7 cellular contexts compared by ENCODE assay signal in the genomic region with DNA sequence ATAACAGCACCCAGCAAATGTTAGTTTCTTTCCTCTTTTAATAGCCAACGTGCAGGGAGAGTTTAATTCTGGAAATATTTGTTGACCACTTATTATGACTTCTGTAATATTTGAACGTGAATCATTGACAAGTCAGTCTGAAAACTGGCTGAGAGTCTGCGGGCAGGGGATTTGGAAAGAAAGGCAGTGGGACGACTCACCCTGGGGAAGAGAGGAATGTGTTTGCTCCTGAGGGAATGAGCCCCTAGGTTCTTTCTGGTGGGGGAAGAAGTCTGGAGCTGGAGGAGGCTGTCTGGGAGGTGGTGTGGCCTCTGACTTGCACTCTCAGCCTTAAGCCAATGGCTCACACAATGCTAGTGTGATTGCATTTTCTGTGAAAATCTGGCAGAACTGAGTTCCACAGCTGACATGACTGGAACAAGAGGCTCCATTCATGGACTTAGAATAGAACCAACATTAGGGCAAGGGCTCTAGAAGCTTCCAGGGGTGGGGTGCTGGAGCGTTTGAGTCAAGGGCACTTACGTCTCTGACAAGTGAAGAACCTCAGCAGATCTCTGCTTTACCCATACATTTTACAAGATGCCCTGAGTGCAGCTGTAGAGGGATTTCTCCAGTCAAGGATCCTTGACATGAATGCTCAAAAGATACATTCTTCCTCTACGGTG.
A peak's percentile ranks its signal among the peaks of the same experiment; 100 is the strongest.
DNase-seq lines count a peak whose midpoint lies in the region; ATAC-seq, FAIRE-seq and TF ChIP-seq lines count a peak whose summit lies in the region.
"Not testable (repeated sequence)": the region's sequence is repeated elsewhere in the genome, so short reads cannot be mapped to it uniquely, and the experiment has no call there.

No MANE protein-coding gene starts in this region.

- H4K20me1 ChIP-seq in K562 (replicated peaks; ENCODE audit: control insufficient read depth, insufficient read depth, low read length); fibroblast of lung (ENCODE audit: control insufficient read depth, extremely low read depth, insufficient read depth, low read length): not testable (repeated sequence)

- not testable (repeated sequence) for H3K4me2 ChIP-seq in K562 (ENCODE audit: insufficient read depth, low read length); trophoblast cell (ENCODE audit: low read length)
- peak overlapping the region; percentile 35 for H3K4me2 ChIP-seq in fibroblast of lung (ENCODE audit: extremely low read depth, insufficient read depth, low read length)

- H3K36me3 ChIP-seq in K562 (ENCODE audit: control insufficient read depth, insufficient read depth, low read length); fibroblast of lung (ENCODE audit: control insufficient read depth, insufficient read depth, low read length); trophoblast cell (ENCODE audit: control insufficient read depth in 1 of 2, insufficient read depth in 2 of 2, low read length in 2 of 2): not testable (repeated sequence)

- not testable (repeated sequence) for H3K27me3 ChIP-seq in K562 (ENCODE audit: control insufficient read depth in 2 of 2, insufficient read depth in 2 of 2, low read length in 2 of 2); fibroblast of lung (ENCODE audit: control insufficient read depth, insufficient read depth, low read length); trophoblast cell (ENCODE audit: insufficient read depth, low read length)

- not testable (repeated sequence) for ATAC-seq in K562

- H3K18ac ChIP-seq in trophoblast cell (ENCODE audit: low read length): not testable (repeated sequence)

- not testable (repeated sequence) for TF ChIP-seq CTCF in K562 (IDR thresholded peaks at IDR 0.05 in 2 of 3, conservative IDR thresholded peaks at IDR 0.05 in 1 of 3; ENCODE audit: insufficient read depth in 2 of 3, low read depth in 1 of 3, low read length in 3 of 3); fibroblast of lung (conservative IDR thresholded peaks at IDR 0.05 in 1 of 2, IDR thresholded peaks at IDR 0.05 in 1 of 2; ENCODE audit: low read depth in 1 of 2, low read length in 2 of 2)

- not testable (repeated sequence) for H3K4ac ChIP-seq in trophoblast cell (ENCODE audit: low read depth, low read length)

- TF ChIP-seq RAD21 in K562 (CRISPR knock-in tag; conservative IDR thresholded peaks at IDR 0.05 in 1 of 2, IDR thresholded peaks at IDR 0.05 in 1 of 2): not testable (repeated sequence)

- H3K4me1 ChIP-seq in K562 (replicated peaks in 1 of 2; ENCODE audit: control insufficient read depth in 2 of 2, insufficient read depth in 2 of 2, low read length in 2 of 2); fibroblast of lung (ENCODE audit: control insufficient read depth, extremely low read depth, insufficient read depth, low read length); trophoblast cell (ENCODE audit: control insufficient read depth in 1 of 2, insufficient read depth in 2 of 2, low read length in 2 of 2): not testable (repeated sequence)

- not testable (repeated sequence) for H2BK120ac ChIP-seq in trophoblast cell (ENCODE audit: insufficient read depth, low read length, poor library complexity)

- intact Hi-C loops in K562 (cut with micrococcal nuclease): not testable (repeated sequence)

- CTCF ChIA-PET in K562 (lab: Yijun Ruan, JAX; ENCODE audit: low intra/inter-chr PET ratio): not testable (repeated sequence)

- not testable (repeated sequence) for H4K91ac ChIP-seq in trophoblast cell (ENCODE audit: low read depth, low read length)

- not testable (repeated sequence) for TF ChIP-seq POLR2A in K562 (conservative IDR thresholded peaks at IDR 0.05)

- not testable (repeated sequence) for H3K9me1 ChIP-seq in K562 (ENCODE audit: control insufficient read depth, insufficient read depth, low read length)

- H4K8ac ChIP-seq in trophoblast cell (ENCODE audit: low read depth, low read length): not testable (repeated sequence)

- H3K23ac ChIP-seq in trophoblast cell (ENCODE audit: low read length): not testable (repeated sequence)

- H3K14ac ChIP-seq in trophoblast cell (ENCODE audit: low read length): not testable (repeated sequence)

- H3K79me2 ChIP-seq in K562 (ENCODE audit: control insufficient read depth, insufficient read depth, low read length); fibroblast of lung (ENCODE audit: control insufficient read depth, insufficient read depth, low read length); trophoblast cell (ENCODE audit: control insufficient read depth, insufficient read depth, low read length, poor library complexity): not testable (repeated sequence)

- H4K12ac ChIP-seq in trophoblast cell (ENCODE audit: low read depth, low read length): not testable (repeated sequence)

- H3K79me1 ChIP-seq in trophoblast cell (ENCODE audit: low read length): not testable (repeated sequence)

- H3K27ac ChIP-seq in K562 (ENCODE audit: extremely low read depth, low read depth, low read length); fibroblast of lung (ENCODE audit: insufficient read depth, low read length); trophoblast cell (ENCODE audit: low read depth, low read length): not testable (repeated sequence)

- not testable (repeated sequence) for H3K9ac ChIP-seq in K562 (ENCODE audit: insufficient read depth in 1 of 2, low read depth in 2 of 2, low read length in 2 of 2); fibroblast of lung (ENCODE audit: insufficient read depth, low read length); trophoblast cell (ENCODE audit: low read length)

- in situ Hi-C loops in K562 (cut with MboI): loop anchor here (25.0 kb wide), 2 partner anchors 1054 to 1146 kb away; no protein-coding TSS in a partner anchor

- not testable (repeated sequence) for H2AFZ ChIP-seq in K562 (ENCODE audit: low read depth, low read length); fibroblast of lung (ENCODE audit: low read length); trophoblast cell (ENCODE audit: insufficient read depth, low read length, poor library complexity)

- DNase-seq in Daoy (ENCODE audit: low read depth) (peak; percentile 70), HS-5 (ENCODE audit: low read depth) (peak; percentile 74), RKO (ENCODE audit: low spot score) (peak; percentile 4), fibroblast of lung (ENCODE audit: low read depth in 2 of 2) (peak; percentile 63 to 96), iris pigment epithelial cell (ENCODE audit: low read depth) (peak; percentile 75), trophoblast cell (peak; percentile 81 to 85)
- DNase-seq in K562 (ENCODE audit: extremely low read depth in 1 of 4, low spot score in 3 of 4): not testable (repeated sequence)

- POLR2A ChIA-PET in K562 (lab: Yijun Ruan, JAX): not testable (repeated sequence)

- BruUV-seq in K562 (replicated peaks; lab: Mats Ljungman, UMichigan): not testable (repeated sequence)

- not testable (repeated sequence) for H3K4me3 ChIP-seq in K562; fibroblast of lung (replicated peaks in 1 of 4; ENCODE audit: control extremely low read depth in 1 of 4, insufficient read depth in 1 of 4, low read depth in 3 of 4, low read length in 4 of 4); trophoblast cell (ENCODE audit: low read depth, low read length)

- not testable (repeated sequence) for H3K9me3 ChIP-seq in K562 (replicated peaks; ENCODE audit: control insufficient read depth, insufficient read depth, low read depth, low read length); fibroblast of lung (ENCODE audit: control insufficient read depth, insufficient read depth, low read depth, low read length); trophoblast cell (ENCODE audit: insufficient read depth, low read depth, low read length)

- not testable (repeated sequence) for H2AK5ac ChIP-seq in trophoblast cell (ENCODE audit: low read length)

- not testable (repeated sequence) for TF ChIP-seq EP300 in K562 (IDR thresholded peaks at IDR 0.05; ENCODE audit: low read length)

- not testable (repeated sequence) for H2BK5ac ChIP-seq in trophoblast cell (ENCODE audit: low read depth, low read length, poor library complexity)

- FAIRE-seq in K562 (lab: Jason Lieb, UNC): peak; percentile 19

- H2BK12ac ChIP-seq in trophoblast cell (ENCODE audit: low read length): not testable (repeated sequence)

- WGBS in K562 (ENCODE audit: insufficient coverage, low coverage, missing lambda C conversion rate): 32% methylated on average over 6 of the region's 7 CpGs
- WGBS in trophoblast cell (ENCODE audit: extremely low coverage, insufficient coverage, insufficient read length): no CpG with 5 or more reads among the region's 7 CpGs
